In the genomic region with DNA sequence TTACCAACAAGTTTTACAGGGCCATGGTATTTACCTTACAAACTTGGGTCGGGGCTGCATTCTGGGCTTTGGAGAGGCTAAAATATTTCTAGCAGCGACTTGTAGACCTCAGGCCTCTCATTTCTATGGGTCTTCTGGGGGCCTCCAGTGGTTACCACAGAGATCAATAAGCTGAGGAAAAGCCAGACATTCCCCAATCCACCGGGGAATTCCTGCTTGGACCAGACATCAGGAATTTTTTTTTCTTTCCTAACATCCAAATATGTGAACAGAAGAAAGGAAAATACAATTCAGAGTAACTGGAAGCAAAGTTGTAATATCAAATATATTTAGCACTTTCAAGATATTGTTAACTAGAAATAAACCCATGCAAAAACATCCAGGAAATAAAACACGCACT, we compare ENCODE assay signal across 1 cellular context.
TF ChIP-seq lines count a peak whose summit lies in the region.

No MANE protein-coding gene starts in this region.

TF ChIP-seq in endothelial cell of umbilical vein, 7 proteins besides CTCF, POLR2A, EP300 and RAD21:
- TF ChIP-seq MYC (IDR thresholded peaks at IDR 0.05; ENCODE audit: low read depth, low read length) (no peak), JUN (IDR thresholded peaks at IDR 0.05; ENCODE audit: borderline replicate concordance, insufficient read depth, insufficient read length, low read depth) (no peak), GATA2 (IDR thresholded peaks at IDR 0.05; ENCODE audit: insufficient read depth, insufficient read length, low read depth, low read length) (no peak), POLR2AphosphoS5 (IDR thresholded peaks at IDR 0.05; ENCODE audit: insufficient read depth, low read depth, low read length) (no peak), EZH2 (IDR thresholded peaks at IDR 0.05; ENCODE audit: borderline replicate concordance, low read depth, low read length, severe bottlenecking) (no peak), FOS (IDR thresholded peaks at IDR 0.05; ENCODE audit: borderline replicate concordance, insufficient read depth, low read length) (no peak)
- TF ChIP-seq, protein P1, sequence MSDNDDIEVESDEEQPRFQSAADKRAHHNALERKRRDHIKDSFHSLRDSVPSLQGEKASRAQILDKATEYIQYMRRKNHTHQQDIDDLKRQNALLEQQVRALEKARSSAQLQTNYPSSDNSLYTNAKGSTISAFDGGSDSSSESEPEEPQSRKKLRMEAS (IDR thresholded peaks at IDR 0.05; ENCODE audit: insufficient read depth, insufficient read length): no peak
